21 cellular contexts compared by ENCODE assay signal in genomic region chr22:47647720-47648119, GRCh38.
DNase-seq lines count a peak whose midpoint lies in the region; ATAC-seq, FAIRE-seq and TF ChIP-seq lines count a peak whose summit lies in the region.
"Had no signal": no experiment of that assay in that cellular context is flagged by ENCODE, and none has a peak within 500 bp of the region (broad histone marks: within the 10 kb centered on the region; RNA-seq: fewer than 3 reads in every experiment).

No MANE protein-coding gene starts in this region.

- no peak overlapping the region for H3K18ac ChIP-seq in H1 (ENCODE audit: extremely low read depth, low read length)

- H3K23ac ChIP-seq in H1 (ENCODE audit: insufficient read length) = no peak overlapping the region

- CTCF ChIA-PET in HEK293 (lab: Yijun Ruan, JAX) (no interaction called here), H1 (lab: Charles Lee; ENCODE audit: partially characterized antibody) (no interaction called here)

- no peak overlapping the region for H3K27ac Mint-ChIP-seq in HFFc6
- H3K27ac Mint-ChIP-seq: CD4-positive, alpha-beta memory T cell had no signal

- intact Hi-C loops in right cardiac atrium (cut with DNase I) = no loop called here

- H3K27me3 Mint-ChIP-seq in HFFc6 (ENCODE audit: insufficient read depth) = no peaks in the 10 kb centered on the region

- no peaks in the 10 kb centered on the region for H3K4me1 Mint-ChIP-seq in HFFc6 (ENCODE audit: low read depth)
- H3K4me1 Mint-ChIP-seq: CD4-positive, alpha-beta memory T cell had no signal

- 88 to 100% methylated on average over 1 to 5 of the region's 5 CpGs for WGBS in H1 (ENCODE audit: extremely low coverage in 1 of 2, insufficient coverage in 1 of 2, insufficient read length in 1 of 2, insufficient replicate concordance in 2 of 2, low coverage in 1 of 2, low lambda C conversion rate in 2 of 2, missing lambda C conversion rate in 1 of 2), 2 experiments
- 97% methylated on average over 5 of the region's 5 CpGs for WGBS in right cardiac atrium

- H2BK15ac ChIP-seq in H1 (ENCODE audit: low read length) = no peak overlapping the region

- H3K9me3 ChIP-seq in HEK293 (ENCODE audit: control insufficient read depth, insufficient read depth, low read depth, low read length) (no peaks in the 10 kb centered on the region), H1 (ENCODE audit: insufficient read depth in 2 of 2, low read depth in 1 of 2, low read length in 1 of 2) (no peaks in the 10 kb centered on the region), right cardiac atrium (ENCODE audit: control insufficient read depth, low read length) (no peaks in the 10 kb centered on the region)
- H3K9me3 ChIP-seq: A549 had no signal

- H2BK120ac ChIP-seq in H1 (replicated peaks; ENCODE audit: low read depth, low read length) = no peak overlapping the region

- peak overlapping the region; percentile 45 for H3K14ac ChIP-seq in H1 (ENCODE audit: insufficient read length)

- H3K4ac ChIP-seq in H1 (replicated peaks; ENCODE audit: insufficient read length, low read depth, low read length) = no peak overlapping the region

- no peaks in the 10 kb centered on the region for H3K27me3 ChIP-seq in H1 (replicated peaks in 1 of 4; ENCODE audit: control insufficient read depth in 3 of 4, extremely low read depth in 1 of 4, insufficient read depth in 3 of 4, low read length in 3 of 4)
- no peaks in the 10 kb centered on the region for H3K27me3 ChIP-seq in right cardiac atrium (ENCODE audit: control insufficient read depth, insufficient read depth)

- H3K9ac ChIP-seq in H1 (replicated peaks in 1 of 4; ENCODE audit: extremely low read depth in 1 of 4, low read depth in 3 of 4, low read length in 3 of 4) = no peak overlapping the region

- H3K4me3 ChIP-seq in HEK293 (ENCODE audit: low read depth, low read length) (no peak overlapping the region), H1 (ENCODE audit: extremely low read depth in 1 of 4, insufficient read depth in 2 of 4, low read depth in 3 of 4, low read length in 4 of 4) (no peak overlapping the region), right cardiac atrium (ENCODE audit: low read length) (no peak overlapping the region)
- H3K4me3 ChIP-seq: A549 had no signal

- H3K4me1 ChIP-seq in HEK293 (ENCODE audit: control insufficient read depth, insufficient read depth, low read length) = no peaks in the 10 kb centered on the region
- H3K4me1 ChIP-seq in H1 (replicated peaks in 1 of 4; ENCODE audit: control insufficient read depth in 3 of 4, insufficient read depth in 4 of 4, low read length in 3 of 4) = no peaks in the 10 kb centered on the region
- H3K4me1 ChIP-seq in right cardiac atrium (ENCODE audit: control insufficient read depth, insufficient read depth, low read length) = no peaks in the 10 kb centered on the region
- H3K4me1 ChIP-seq: A549 had no signal

- no peak for TF ChIP-seq RAD21 in H1 (IDR thresholded peaks at IDR 0.05 in 1 of 2, conservative IDR thresholded peaks at IDR 0.05 in 1 of 2; ENCODE audit: low read depth in 2 of 2, low read length in 2 of 2)

- peak overlapping the region; percentile 41; the same call in 1 of the 2 replicates for H2AK5ac ChIP-seq in H1 (ENCODE audit: low read depth, low read length)

- no peak overlapping the region for H2BK20ac ChIP-seq in H1 (ENCODE audit: low read length)

- no peak overlapping the region for H3K4me2 ChIP-seq in H1 (ENCODE audit: insufficient read depth in 1 of 2, low read depth in 2 of 2, low read length in 2 of 2)
- H3K4me2 ChIP-seq: A549 had no signal

- 0 out of 2 replicates have a peak, but pooled peaks cover 3% of the 10 kb centered on the region for H3K79me1 ChIP-seq in H1 (ENCODE audit: low read depth, low read length)

- H3K4me3 Mint-ChIP-seq in HFFc6 = no peak overlapping the region
- H3K4me3 Mint-ChIP-seq: CD4-positive, alpha-beta memory T cell had no signal

- no peak overlapping the region for H2BK5ac ChIP-seq in H1 (ENCODE audit: low read depth, low read length)

- H3K9me3 Mint-ChIP-seq in HFFc6 = peaks cover 24% of the 10 kb centered on the region

- no peak overlapping the region for H2AFZ ChIP-seq in H1 (ENCODE audit: low read length)

- H2BK12ac ChIP-seq in H1 (ENCODE audit: low read depth, low read length) = no peak overlapping the region

- H3K27ac ChIP-seq in HEK293 (ENCODE audit: extremely low read depth, low read depth, low read length) = no peak overlapping the region
- H3K27ac ChIP-seq in H1 (ENCODE audit: low read depth, low read length) = no peak overlapping the region
- H3K27ac ChIP-seq in right cardiac atrium (ENCODE audit: low read length) = no peak overlapping the region
- H3K27ac ChIP-seq: A549 had no signal

- H3K23me2 ChIP-seq in H1 (ENCODE audit: low read depth, low read length) = peaks cover 8% of the 10 kb centered on the region; the same call in 1 of the 2 replicates

- ATAC-seq in right cardiac atrium = no peak
- ATAC-seq: A549, HCT116 had no signal

- H4K5ac ChIP-seq in H1 (ENCODE audit: insufficient read length, low read depth, low read length) = no peak overlapping the region

- TF ChIP-seq POLR2A in GM12891 (IDR thresholded peaks at IDR 0.05; ENCODE audit: low read depth, low read length) = no peak
- no peak for TF ChIP-seq POLR2A in H1 (IDR thresholded peaks at IDR 0.05; ENCODE audit: control extremely low read depth in 1 of 2, low read depth in 2 of 2, low read length in 2 of 2)

- no peak overlapping the region for H3K56ac ChIP-seq in H1 (replicated peaks; ENCODE audit: insufficient read length, low read depth, low read length)

- H3K36me3 ChIP-seq in HEK293 (ENCODE audit: control insufficient read depth in 2 of 2, insufficient read depth in 1 of 2, low read length in 2 of 2) = no peaks in the 10 kb centered on the region
- no peaks in the 10 kb centered on the region; a peak in 1 of 8 replicates for H3K36me3 ChIP-seq in H1 (ENCODE audit: control insufficient read depth in 2 of 4, insufficient read depth in 4 of 4, low read length in 3 of 4)

- no peak for TF ChIP-seq CTCF in HEK293 (tag by site-specific recombination; IDR thresholded peaks at IDR 0.05)
- TF ChIP-seq CTCF in H1 (IDR thresholded peaks at IDR 0.05; ENCODE audit: control extremely low read depth in 1 of 3, insufficient read depth in 1 of 3, low read depth in 1 of 3, low read length in 3 of 3) = no peak
- TF ChIP-seq CTCF in HFFc6 (IDR thresholded peaks at IDR 0.05) = no peak

- H4K91ac ChIP-seq in H1 (replicated peaks; ENCODE audit: insufficient read length, low read length) = no peak overlapping the region

- peaks cover 0 to 7% of the 10 kb centered on the region in 2 experiments; a peak in 1 of 4 replicates for H3K79me2 ChIP-seq in H1 (ENCODE audit: control insufficient read depth in 1 of 2, insufficient read depth in 2 of 2, low read length in 2 of 2)

- no peak for DNase-seq in GM12891 (ENCODE audit: insufficient read length, low spot score)
- no peak for DNase-seq in H1 (ENCODE audit: low read depth in 1 of 2, low spot score in 2 of 2)
- no peak for DNase-seq in urothelium cell line (ENCODE audit: low spot score)
- DNase-seq in HFFc6 = no peak
- no peak for DNase-seq in right cardiac atrium
- no peak for DNase-seq in superior temporal gyrus (ENCODE audit: extremely low spot score)
- DNase-seq: 8988T; ACHN; C1 segment of cervical spinal cord; Calu3; CD4-positive, alpha-beta memory T cell; COR-L47; DMS53; DMS79 treated with DMSO at 0.1 percent for 48 hours; GF-D8; GOT3; H7 had no signal

- TF ChIP-seq EP300 in H1 (IDR thresholded peaks at IDR 0.05; ENCODE audit: borderline replicate concordance in 1 of 2, low read depth in 2 of 2, low read length in 2 of 2) = no peak

- H4K20me1 ChIP-seq in H1 (replicated peaks in 1 of 2; ENCODE audit: control insufficient read depth in 1 of 2, insufficient read depth in 2 of 2, low read length in 2 of 2) = no peaks in the 10 kb centered on the region

- H3K36me3 Mint-ChIP-seq in HFFc6 (ENCODE audit: low read depth) = peaks cover 4% of the 10 kb centered on the region
- H3K36me3 Mint-ChIP-seq: CD4-positive, alpha-beta memory T cell had no signal

- peak; percentile 9 for FAIRE-seq in GM12891 (lab: Jason Lieb, UNC)
- FAIRE-seq in H1 (lab: Jason Lieb, UNC) = no peak
- FAIRE-seq in urothelium cell line (lab: Jason Lieb, UNC) = peak; percentile 99
- FAIRE-seq: A549, GM12892 had no signal

- POLR2A ChIA-PET in HEK293 (lab: Yijun Ruan, JAX) (no interaction called here), H1 (lab: Charles Lee; ENCODE audit: partially characterized antibody) (no interaction called here)

- H4K8ac ChIP-seq in H1 (ENCODE audit: extremely low read depth, insufficient read depth, low read length) = no peak overlapping the region

TF ChIP-seq in GM12891, 5 proteins besides CTCF, POLR2A, EP300 and RAD21:
- TF ChIP-seq POLR2AphosphoS5 (IDR thresholded peaks at IDR 0.05; ENCODE audit: low read depth, low read length) = no peak
- TF ChIP-seq TAF1 (IDR thresholded peaks at IDR 0.05; ENCODE audit: low read depth, low read length) = no peak
- no peak for TF ChIP-seq POU2F2 (IDR thresholded peaks at IDR 0.05; ENCODE audit: low read depth, low read length)
- no peak for TF ChIP-seq SPI1 (IDR thresholded peaks at IDR 0.05; ENCODE audit: low read depth, low read length)
- no peak for TF ChIP-seq PAX5 (IDR thresholded peaks at IDR 0.05; ENCODE audit: insufficient read depth, low read length, severe bottlenecking)
TF ChIP-seq in GM12891: peak in this region for 0.

TF ChIP-seq in HEK293, 187 proteins besides CTCF, POLR2A, EP300 and RAD21 (continues in another document):
- TF ChIP-seq ZSCAN30 (tag by site-specific recombination; IDR thresholded peaks at IDR 0.05) = no peak
- no peak for TF ChIP-seq GLI2 (tag by site-specific recombination; IDR thresholded peaks at IDR 0.05; ENCODE audit: borderline replicate concordance, low read depth)

TF ChIP-seq in H1, 55 proteins besides CTCF, POLR2A, EP300 and RAD21:
- TF ChIP-seq NRF1 (IDR thresholded peaks at IDR 0.05; ENCODE audit: low read depth, low read length) (no peak), GTF2F1 (IDR thresholded peaks at IDR 0.05; ENCODE audit: borderline replicate concordance, low read depth, low read length) (no peak), KDM4A (IDR thresholded peaks at IDR 0.05; ENCODE audit: low read depth, low read length, severe bottlenecking) (no peak)
